In the genomic region with DNA sequence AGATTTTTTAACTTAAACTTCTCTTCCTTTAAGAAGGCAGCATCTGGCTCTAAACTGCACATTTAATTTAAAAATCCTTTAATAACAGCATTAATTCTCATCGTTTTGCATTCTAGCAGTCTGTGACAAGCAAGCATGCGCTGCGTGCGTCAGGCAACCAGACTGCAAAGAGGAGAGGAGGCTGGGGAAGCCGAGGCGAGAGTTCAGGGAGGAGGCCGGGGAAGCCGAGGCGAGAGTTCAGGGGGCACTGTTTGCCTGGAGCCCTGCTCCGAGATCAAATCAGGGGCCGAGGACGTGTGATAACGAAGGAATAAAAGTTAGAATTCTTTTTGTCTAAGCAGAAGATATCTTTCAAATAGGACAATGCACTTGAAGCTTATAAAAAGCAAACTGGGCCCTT, we compare ENCODE assay signal across 19 cellular contexts.
DNase-seq lines count a peak whose midpoint lies in the region; ATAC-seq and TF ChIP-seq lines count a peak whose summit lies in the region.
"Had no signal": no experiment of that assay in that cellular context is flagged by ENCODE, and none has a peak within 500 bp of the region (broad histone marks: within the 10 kb centered on the region; RNA-seq: fewer than 3 reads in every experiment).

No MANE protein-coding gene starts in this region.

- no peak for TF ChIP-seq CTCF in Calu3 (IDR thresholded peaks at IDR 0.05; ENCODE audit: unreplicated experiment)
- no peak for TF ChIP-seq CTCF in RWPE1 (conservative IDR thresholded peaks at IDR 0.05; ENCODE audit: low read depth)
- TF ChIP-seq CTCF in neural progenitor cell (IDR thresholded peaks at IDR 0.05) = no peak

- intact Hi-C loops in Calu3 (cut with micrococcal nuclease; ENCODE audit: unreplicated experiment) = loop anchor here (5.0 kb wide), 1 partner anchor 43 kb away; no protein-coding TSS in a partner anchor

- CTCF ChIA-PET in Calu3 (lab: Charles Lee) (no interaction called here), RWPE1 (lab: Yijun Ruan, JAX) (no interaction called here)

- no TSS peak for BruUV-seq in Calu3 (replicated peaks; lab: Mats Ljungman, UMichigan)

- no peak for ATAC-seq in HG02763 (IDR thresholded peaks at IDR 0.05; ENCODE audit: unreplicated experiment)
- ATAC-seq: activated CD4-positive, alpha-beta T cell treated with anti-CD3 and anti-CD28 coated beads for 36 hours; activated T-helper 17 cell treated with anti-CD3 and anti-CD28 coated beads, Interleukin-2, amount 50 U/mL, for 72 hours; gastrocnemius medialis; psoas muscle had no signal

- no CpG with 5 or more reads among the region's 13 CpGs for WGBS in iPS DF 6.9 (ENCODE audit: insufficient coverage, insufficient read length)

- H3K27ac ChIP-seq in RWPE1 (peak overlapping the region; percentile 59), iPS DF 6.9 (ENCODE audit: low read length) (peak overlapping the region; percentile 6), neural progenitor cell (peak overlapping the region; percentile 95)
- H3K27ac ChIP-seq: gastrocnemius medialis, left lung, psoas muscle had no signal

- H4K20me1 ChIP-seq in neural progenitor cell (ENCODE audit: low read depth) = no peaks in the 10 kb centered on the region

- H2AFZ ChIP-seq in neural progenitor cell (replicated peaks) = peak overlapping the region; percentile 6

- H3K9me3 Mint-ChIP-seq in Calu3 (ENCODE audit: low read depth, unreplicated experiment) = no peaks in the 10 kb centered on the region
- H3K9me3 Mint-ChIP-seq in neural progenitor cell = peaks cover 15% of the 10 kb centered on the region
- H3K9me3 Mint-ChIP-seq: CD4-positive, alpha-beta T cell had no signal

- H3K27ac Mint-ChIP-seq in Calu3 (ENCODE audit: unreplicated experiment) (peak overlapping the region; percentile 66), neural progenitor cell (peak overlapping the region; percentile 100)
- H3K27ac Mint-ChIP-seq: activated CD4-positive, alpha-beta T cell treated with anti-CD3 and anti-CD28 coated beads for 36 hours; activated T-helper 17 cell treated with anti-CD3 and anti-CD28 coated beads, Interleukin-2, amount 50 U/mL, for 72 hours; CD4-positive, alpha-beta T cell had no signal

- H3K36me3 Mint-ChIP-seq in Calu3 (ENCODE audit: insufficient read depth, unreplicated experiment) (peaks cover 8% of the 10 kb centered on the region), neural progenitor cell (peaks cover 4% of the 10 kb centered on the region)

- H3K4me2 ChIP-seq in neural progenitor cell = peak overlapping the region; percentile 77

- H3F3A ChIP-seq in neural progenitor cell (ENCODE audit: low read depth) = peaks cover 25% of the 10 kb centered on the region

- H3K4me1 Mint-ChIP-seq in Calu3 (ENCODE audit: low read depth, unreplicated experiment) (peaks cover 55% of the 10 kb centered on the region), neural progenitor cell (peaks cover 67% of the 10 kb centered on the region)
- H3K4me1 Mint-ChIP-seq: activated CD4-positive, alpha-beta T cell treated with anti-CD3 and anti-CD28 coated beads for 36 hours; activated T-helper 17 cell treated with anti-CD3 and anti-CD28 coated beads, Interleukin-2, amount 50 U/mL, for 72 hours had no signal

- H3K36me3 ChIP-seq in iPS DF 6.9 (ENCODE audit: control insufficient read depth, insufficient read depth, low read length) = no peaks in the 10 kb centered on the region
- no peaks in the 10 kb centered on the region for H3K36me3 ChIP-seq in neural progenitor cell
- H3K36me3 ChIP-seq: gastrocnemius medialis, left lung had no signal

- H3K27me3 ChIP-seq in iPS DF 6.9 (ENCODE audit: control insufficient read depth, insufficient read depth, low read length) = no peaks in the 10 kb centered on the region
- no peaks in the 10 kb centered on the region for H3K27me3 ChIP-seq in neural progenitor cell
- H3K27me3 ChIP-seq: gastrocnemius medialis, left lung had no signal

- H3K4me3 ChIP-seq in iPS DF 6.9 (ENCODE audit: low read length) = no peak overlapping the region
- no peak overlapping the region for H3K4me3 ChIP-seq in neural progenitor cell
- H3K4me3 ChIP-seq: gastrocnemius medialis, left lung, psoas muscle had no signal

- no peak overlapping the region for H3K9ac ChIP-seq in neural progenitor cell

- no peaks in the 10 kb centered on the region for H3K9me3 ChIP-seq in iPS DF 6.9 (ENCODE audit: control insufficient read depth, insufficient read depth, low read length)
- H3K9me3 ChIP-seq in neural progenitor cell (ENCODE audit: low read depth) = no peaks in the 10 kb centered on the region
- H3K9me3 ChIP-seq: gastrocnemius medialis, left lung, psoas muscle had no signal

- DNase-seq in Calu3 (no peak), RWPE1 (ENCODE audit: low spot score) (no peak), iPS DF 6.9 (ENCODE audit: low read depth, low spot score) (no peak), neural progenitor cell (ENCODE audit: low spot score) (peak; percentile 38), DMS 273 treated with DMSO at 0.1 percent for 48 hours (lab: John Stamatoyannopoulos, UW) (no peak), NCI-H748 (lab: John Stamatoyannopoulos, UW; ENCODE audit: unreplicated experiment) (no peak), A172 (ENCODE audit: low spot score) (no peak)
- DNase-seq: activated CD4-positive, alpha-beta T cell treated with anti-CD3 and anti-CD28 coated beads for 36 hours; CD4-positive, alpha-beta T cell; gastrocnemius medialis; NCI-H1092; NCI-H2029 treated with DMSO at 0.1 percent for 48 hours; NCI-H446 treated with DMSO at 0.1 percent for 48 hours; psoas muscle; stimulated activated CD4-positive, alpha-beta T cell treated with anti-CD3 and anti-CD28 coated beads, Interleukin-12 subunit alpha, Interleukin-12 subunit beta, amount 100 ng/mL, for 4 hours; stimulated activated CD8-positive, alpha-beta memory T cell treated with anti-CD3 and anti-CD28 coated beads, Interleukin-4, amount 100 ng/mL, for 48 hours had no signal

- no peaks in the 10 kb centered on the region for H3K79me2 ChIP-seq in neural progenitor cell (ENCODE audit: low read depth)

- H3K4me1 ChIP-seq in iPS DF 6.9 (ENCODE audit: control insufficient read depth, insufficient read depth, low read length) = peaks cover 9% of the 10 kb centered on the region; the same call in 1 of the 2 replicates
- peaks cover 44% of the 10 kb centered on the region for H3K4me1 ChIP-seq in neural progenitor cell
- H3K4me1 ChIP-seq: gastrocnemius medialis, left lung, psoas muscle had no signal

- POLR2A ChIA-PET in RWPE1 (lab: Yijun Ruan, JAX; ENCODE audit: low non-redundant PET) = no interaction called here

- H3K4me3 Mint-ChIP-seq in Calu3 (ENCODE audit: low read depth, unreplicated experiment) = no peak overlapping the region
- H3K4me3 Mint-ChIP-seq in neural progenitor cell = no peak overlapping the region
- H3K4me3 Mint-ChIP-seq: activated CD4-positive, alpha-beta T cell treated with anti-CD3 and anti-CD28 coated beads for 36 hours; activated T-helper 17 cell treated with anti-CD3 and anti-CD28 coated beads, Interleukin-2, amount 50 U/mL, for 72 hours; CD4-positive, alpha-beta T cell had no signal

- H3K27me3 Mint-ChIP-seq in Calu3 (ENCODE audit: unreplicated experiment) (no peaks in the 10 kb centered on the region), neural progenitor cell (ENCODE audit: insufficient read depth, low read depth) (peaks cover 8% of the 10 kb centered on the region)
- H3K27me3 Mint-ChIP-seq: CD4-positive, alpha-beta T cell had no signal

Comparison
In these comparisons a context has a peak if more than half of its experiments do, and no peak if none do; other contexts are left out.
1. H3K27ac ChIP-seq: peak in every context shown above with its lines; median percentile 95 in neural progenitor cell; 59 in RWPE1; 6 in iPS DF 6.9.